Comparison of ENCODE assay signal across 13 cellular contexts in genomic region chr1:27532119-27532695, GRCh38. TPM values are rescaled to one million over a fixed set of nuclear protein-coding genes. Genes with fewer than 3 reads are reported as not detected.
DNase-seq lines count a peak whose midpoint lies in the region; ATAC-seq lines count a peak whose summit lies in the region.
"Had no signal": no experiment of that assay in that cellular context is flagged by ENCODE, and none has a peak within 500 bp of the region (broad histone marks: within the 10 kb centered on the region; RNA-seq: fewer than 3 reads in every experiment).

No MANE protein-coding gene starts in this region.

- no peak for DNase-seq in activated CD4-positive, alpha-beta memory T cell treated with anti-CD3 and anti-CD28 coated beads for 36 hours
- DNase-seq in activated CD4-positive, alpha-beta memory T cell treated with anti-CD3 and anti-CD28 coated beads, Interleukin-2, amount 10 ng/mL, durations not matched to agents 7 days and 5 days = no peak
- DNase-seq in central memory CD8-positive, alpha-beta T cell (ENCODE audit: low spot score in 2 of 2) = no peak
- DNase-seq in trophoblast cell (no peak), DMS114 treated with DMSO at 0.1 percent for 48 hours (lab: John Stamatoyannopoulos, UW; ENCODE audit: unreplicated experiment) (no peak), amniotic stem cell (lab: John Stamatoyannopoulos, UW) (no peak)
- DNase-seq in stimulated activated naive CD4-positive, alpha-beta T cell treated with Interleukin-2 at 50 U/mL for 16 hours (lab: John Stamatoyannopoulos, UW) = no peak
- DNase-seq: NCI-H1436 treated with DMSO at 0.1 percent for 48 hours, NCI-H526, T-helper 9 cell had no signal

- CTCF ChIA-PET in activated CD4-positive, alpha-beta memory T cell treated with anti-CD3 and anti-CD28 coated beads for 36 hours (lab: Charles Lee) = no interaction called here
- CTCF ChIA-PET in activated CD4-positive, alpha-beta memory T cell treated with anti-CD3 and anti-CD28 coated beads, Interleukin-2, amount 10 ng/mL, durations not matched to agents 7 days and 5 days (lab: Charles Lee) = interaction anchor here (1.0 kb wide), 1 partner anchor 237 kb away, joined by 3 read pairs; no protein-coding TSS in a partner anchor

- H3K4me2 ChIP-seq in trophoblast cell (ENCODE audit: low read length) = no peak overlapping the region

- H3K9me3 Mint-ChIP-seq in activated CD4-positive, alpha-beta memory T cell treated with anti-CD3 and anti-CD28 coated beads for 36 hours = no peaks in the 10 kb centered on the region
- H3K9me3 Mint-ChIP-seq in activated CD4-positive, alpha-beta memory T cell treated with anti-CD3 and anti-CD28 coated beads, Interleukin-2, amount 10 ng/mL, durations not matched to agents 7 days and 5 days = no peaks in the 10 kb centered on the region
- no peaks in the 10 kb centered on the region for H3K9me3 Mint-ChIP-seq in IgD-negative memory B cell
- no peaks in the 10 kb centered on the region for H3K9me3 Mint-ChIP-seq in central memory CD8-positive, alpha-beta T cell

- H3K23ac ChIP-seq in trophoblast cell (ENCODE audit: low read length) = no peak overlapping the region

- peaks cover 40 to 41% of the 10 kb centered on the region in 2 experiments for H3K36me3 ChIP-seq in trophoblast cell (ENCODE audit: control insufficient read depth in 1 of 2, insufficient read depth in 2 of 2, low read length in 2 of 2)

- no peak overlapping the region for H2AFZ ChIP-seq in trophoblast cell (ENCODE audit: insufficient read depth, low read length, poor library complexity)

- no peak overlapping the region for H3K27ac ChIP-seq in trophoblast cell (ENCODE audit: low read depth, low read length)
- H3K27ac ChIP-seq: upper lobe of left lung had no signal

- H3K27me3 ChIP-seq in trophoblast cell (ENCODE audit: insufficient read depth, low read length) = no peaks in the 10 kb centered on the region
- H3K27me3 ChIP-seq: upper lobe of left lung had no signal

- peaks cover 7% of the 10 kb centered on the region for H3K79me2 ChIP-seq in trophoblast cell (ENCODE audit: control insufficient read depth, insufficient read depth, low read length, poor library complexity)

- peak overlapping the region; percentile 10 for H3K27ac Mint-ChIP-seq in activated CD4-positive, alpha-beta memory T cell treated with anti-CD3 and anti-CD28 coated beads for 36 hours
- no peak overlapping the region for H3K27ac Mint-ChIP-seq in activated CD4-positive, alpha-beta memory T cell treated with anti-CD3 and anti-CD28 coated beads, Interleukin-2, amount 10 ng/mL, durations not matched to agents 7 days and 5 days
- peak overlapping the region in 2 of 3 donors; percentile 32 to 74 for H3K27ac Mint-ChIP-seq in IgD-negative memory B cell
- peak overlapping the region; percentile 82 for H3K27ac Mint-ChIP-seq in central memory CD8-positive, alpha-beta T cell (ENCODE audit: low read depth)

- no peak overlapping the region for H2BK120ac ChIP-seq in trophoblast cell (ENCODE audit: insufficient read depth, low read length, poor library complexity)

- ATAC-seq in central memory CD8-positive, alpha-beta T cell (replicated peaks; ENCODE audit: extremely low read depth, poor library complexity, severe bottlenecking) = no peak
- ATAC-seq: Panc1 had no signal

- H3K9me3 ChIP-seq in trophoblast cell (ENCODE audit: insufficient read depth, low read depth, low read length) = no peaks in the 10 kb centered on the region
- H3K9me3 ChIP-seq: upper lobe of left lung had no signal

- H3K79me1 ChIP-seq in trophoblast cell (ENCODE audit: low read length) = peaks cover 25% of the 10 kb centered on the region

- no peak overlapping the region for H3K14ac ChIP-seq in trophoblast cell (ENCODE audit: low read length)

- POLR2A ChIA-PET in activated CD4-positive, alpha-beta memory T cell treated with anti-CD3 and anti-CD28 coated beads for 36 hours (lab: Charles Lee) = no interaction called here
- POLR2A ChIA-PET in activated CD4-positive, alpha-beta memory T cell treated with anti-CD3 and anti-CD28 coated beads, Interleukin-2, amount 10 ng/mL, durations not matched to agents 7 days and 5 days (lab: Charles Lee) = no interaction called here

- no CpG with 5 or more reads among the region's 11 CpGs for WGBS in trophoblast cell (ENCODE audit: extremely low coverage, insufficient coverage, insufficient read length)

- H3K4me1 ChIP-seq in trophoblast cell (ENCODE audit: control insufficient read depth in 1 of 2, insufficient read depth in 2 of 2, low read length in 2 of 2) = peaks cover 33 to 34% of the 10 kb centered on the region in 2 experiments

- H3K18ac ChIP-seq in trophoblast cell (ENCODE audit: low read length) = no peak overlapping the region

- H3K4me3 Mint-ChIP-seq in activated CD4-positive, alpha-beta memory T cell treated with anti-CD3 and anti-CD28 coated beads for 36 hours = no peak overlapping the region
- H3K4me3 Mint-ChIP-seq in activated CD4-positive, alpha-beta memory T cell treated with anti-CD3 and anti-CD28 coated beads, Interleukin-2, amount 10 ng/mL, durations not matched to agents 7 days and 5 days = no peak overlapping the region
- H3K4me3 Mint-ChIP-seq in IgD-negative memory B cell = peak overlapping the region in 1 of 4 donors; percentile 48
- no peak overlapping the region for H3K4me3 Mint-ChIP-seq in central memory CD8-positive, alpha-beta T cell

- H2BK12ac ChIP-seq in trophoblast cell (ENCODE audit: low read length) = no peak overlapping the region

- H3K9ac ChIP-seq in trophoblast cell (ENCODE audit: low read length) = no peak overlapping the region

- H3K27me3 Mint-ChIP-seq in activated CD4-positive, alpha-beta memory T cell treated with anti-CD3 and anti-CD28 coated beads for 36 hours = no peaks in the 10 kb centered on the region
- H3K27me3 Mint-ChIP-seq in activated CD4-positive, alpha-beta memory T cell treated with anti-CD3 and anti-CD28 coated beads, Interleukin-2, amount 10 ng/mL, durations not matched to agents 7 days and 5 days = peaks cover 4% of the 10 kb centered on the region
- H3K27me3 Mint-ChIP-seq in IgD-negative memory B cell = no peaks in the 10 kb centered on the region
- H3K27me3 Mint-ChIP-seq in central memory CD8-positive, alpha-beta T cell = peaks cover 13% of the 10 kb centered on the region

- intact Hi-C loops in activated CD4-positive, alpha-beta memory T cell treated with anti-CD3 and anti-CD28 coated beads for 36 hours (cut with micrococcal nuclease) = no loop called here

- no peak overlapping the region for H2BK5ac ChIP-seq in trophoblast cell (ENCODE audit: low read depth, low read length, poor library complexity)

- H3K36me3 Mint-ChIP-seq in activated CD4-positive, alpha-beta memory T cell treated with anti-CD3 and anti-CD28 coated beads for 36 hours = no peaks in the 10 kb centered on the region
- peaks cover 8% of the 10 kb centered on the region for H3K36me3 Mint-ChIP-seq in activated CD4-positive, alpha-beta memory T cell treated with anti-CD3 and anti-CD28 coated beads, Interleukin-2, amount 10 ng/mL, durations not matched to agents 7 days and 5 days (ENCODE audit: low read depth)
- peaks cover 2% of the 10 kb centered on the region for H3K36me3 Mint-ChIP-seq in IgD-negative memory B cell
- H3K36me3 Mint-ChIP-seq in central memory CD8-positive, alpha-beta T cell (ENCODE audit: insufficient read depth) = peaks cover 9% of the 10 kb centered on the region

- H3K4ac ChIP-seq in trophoblast cell (ENCODE audit: low read depth, low read length) = no peak overlapping the region

- H4K12ac ChIP-seq in trophoblast cell (ENCODE audit: low read depth, low read length) = no peak overlapping the region

- H4K8ac ChIP-seq in trophoblast cell (ENCODE audit: low read depth, low read length) = no peak overlapping the region

- no peak overlapping the region for H2AK5ac ChIP-seq in trophoblast cell (ENCODE audit: low read length)

- peaks cover 14% of the 10 kb centered on the region for H3K4me1 Mint-ChIP-seq in activated CD4-positive, alpha-beta memory T cell treated with anti-CD3 and anti-CD28 coated beads for 36 hours (ENCODE audit: low read depth)
- H3K4me1 Mint-ChIP-seq in activated CD4-positive, alpha-beta memory T cell treated with anti-CD3 and anti-CD28 coated beads, Interleukin-2, amount 10 ng/mL, durations not matched to agents 7 days and 5 days = peaks cover 28% of the 10 kb centered on the region
- H3K4me1 Mint-ChIP-seq in IgD-negative memory B cell = peaks cover 0 to 11% (median 7%) of the 10 kb centered on the region in 3 donors
- peaks cover 31% of the 10 kb centered on the region for H3K4me1 Mint-ChIP-seq in central memory CD8-positive, alpha-beta T cell

- no peak overlapping the region for H3K4me3 ChIP-seq in trophoblast cell (ENCODE audit: low read depth, low read length)
- H3K4me3 ChIP-seq: upper lobe of left lung had no signal

- peak overlapping the region; percentile 3 for H4K91ac ChIP-seq in trophoblast cell (ENCODE audit: low read depth, low read length)

RNA-seq across cellular contexts. Expression of gene WASF2, which starts 42.2 kb away (rescaled TPM):
- 100 to 1,000 TPM; 109 to 110 TPM for total RNA-seq in activated CD4-positive, alpha-beta memory T cell treated with anti-CD3 and anti-CD28 coated beads for 36 hours
- total RNA-seq in activated CD4-positive, alpha-beta memory T cell treated with anti-CD3 and anti-CD28 coated beads, Interleukin-2, amount 10 ng/mL, durations not matched to agents 7 days and 5 days = 100 to 1,000 TPM; 150 TPM
- polyA plus RNA-seq in IgD-negative memory B cell = 105 TPM
- 54.5 and 57.3 TPM in 2 replicates for polyA plus RNA-seq in trophoblast cell (2013)
